ENCODE assay signal across 16 cellular contexts in the genomic region with DNA sequence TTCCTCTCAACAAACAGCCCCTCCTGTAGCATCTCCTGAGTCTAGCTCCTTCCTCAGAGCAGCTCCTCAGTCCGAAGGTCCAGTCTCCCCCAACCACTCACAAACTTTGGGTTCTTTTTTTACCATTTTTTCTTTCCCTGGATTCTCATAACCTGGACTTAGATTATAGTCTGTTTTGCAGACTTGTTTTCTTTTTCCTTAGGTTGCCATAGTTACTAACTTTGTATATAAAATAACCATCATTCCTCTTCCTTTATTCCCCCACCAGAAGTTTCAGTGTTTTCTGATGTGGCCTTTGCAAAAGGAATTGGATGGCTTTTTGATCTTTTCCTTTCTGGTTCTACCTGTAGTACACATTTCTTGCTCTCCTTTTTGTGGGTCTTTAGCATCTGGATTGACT. TPM values are rescaled to one million over a fixed set of nuclear protein-coding genes. Genes with fewer than 3 reads are reported as not detected.
DNase-seq lines count a peak whose midpoint lies in the region; ATAC-seq and TF ChIP-seq lines count a peak whose summit lies in the region.
"Had no signal": no experiment of that assay in that cellular context is flagged by ENCODE, and none has a peak within 500 bp of the region (broad histone marks: within the 10 kb centered on the region; RNA-seq: fewer than 3 reads in every experiment).

No MANE protein-coding gene starts in this region.

- H3K27me3 Mint-ChIP-seq in T-helper 2 cell treated with Interferon-gamma antibody and Interleukin-4, amounts not matched to agents 5 μg/mL and 100 μg/mL, for 36 hours (ENCODE audit: low read depth): no peaks in the 10 kb centered on the region
- H3K27me3 Mint-ChIP-seq in immature natural killer cell (ENCODE audit: low read depth in 3 of 3): peaks cover 0 to 2% (median 0%) of the 10 kb centered on the region in 3 donors
- peaks cover 1% of the 10 kb centered on the region for H3K27me3 Mint-ChIP-seq in GM23338 (ENCODE audit: insufficient read depth, low read depth, poor library complexity)

- peaks cover 63% of the 10 kb centered on the region for H4K20me1 ChIP-seq in GM23338 (replicated peaks; ENCODE audit: insufficient read depth)

- H3K9me3 ChIP-seq in SJSA1 (replicated peaks): no peaks in the 10 kb centered on the region
- no peaks in the 10 kb centered on the region for H3K9me3 ChIP-seq in sigmoid colon

- H2AFZ ChIP-seq in GM23338: no peak overlapping the region

- H3K27me3 ChIP-seq in SJSA1 (replicated peaks) (no peaks in the 10 kb centered on the region), sigmoid colon (no peaks in the 10 kb centered on the region), GM23338 (ENCODE audit: insufficient read depth) (no peaks in the 10 kb centered on the region)

- peaks cover 28% of the 10 kb centered on the region for H3K4me1 Mint-ChIP-seq in T-helper 2 cell treated with Interferon-gamma antibody and Interleukin-4, amounts not matched to agents 5 μg/mL and 100 μg/mL, for 36 hours (ENCODE audit: low read depth)
- H3K4me1 Mint-ChIP-seq in immature natural killer cell: peaks cover 74 to 83% of the 10 kb centered on the region in 2 donors
- H3K4me1 Mint-ChIP-seq in GM23338: peaks cover 6% of the 10 kb centered on the region

- H3K4me1 ChIP-seq in SJSA1 (replicated peaks) (peaks cover 2% of the 10 kb centered on the region), sigmoid colon (peaks cover 0 to 78% (median 72%) of the 10 kb centered on the region in 4 donors), GM23338 (ENCODE audit: insufficient read depth) (no peaks in the 10 kb centered on the region)

- WGBS in sigmoid colon, 2 donors: 53 to 69% methylated on average over 1 of the region's 1 CpG

- DNase-seq in T-helper 2 cell treated with Interferon-gamma antibody and Interleukin-4, amounts not matched to agents 5 μg/mL and 100 μg/mL, for 36 hours (ENCODE audit: low spot score): no peak
- DNase-seq in T-helper 2 cell: no peak
- DNase-seq in SJSA1 (ENCODE audit: low read depth in 1 of 2, low spot score in 2 of 2): no peak
- no peak for DNase-seq in immature natural killer cell
- DNase-seq in sigmoid colon: no peak
- DNase-seq in GM23338 (ENCODE audit: low spot score): no peak
- DNase-seq in NCI-H1417 treated with DMSO at 0.1 percent for 48 hours (lab: John Stamatoyannopoulos, UW): no peak
- DNase-seq: activated CD4-positive, alpha-beta T cell treated with anti-CD3 and anti-CD28 coated beads, Interleukin-2, amount 50 U/mL, for 48 hours; activated T-cell treated with anti-CD3 and anti-CD28 coated beads, Interleukin-2, amount 50 U/mL, for 1 hour; glutamatergic neuron; NCI-H187 treated with DMSO at 0.1 percent for 48 hours; NCI-H446 treated with DMSO at 0.1 percent for 48 hours; nucleus accumbens had no signal

- H3K79me2 ChIP-seq in GM23338 (replicated peaks; ENCODE audit: insufficient read depth): peaks cover 93% of the 10 kb centered on the region

- peak overlapping the region; percentile 58 for H3K27ac Mint-ChIP-seq in T-helper 2 cell treated with Interferon-gamma antibody and Interleukin-4, amounts not matched to agents 5 μg/mL and 100 μg/mL, for 36 hours
- H3K27ac Mint-ChIP-seq in immature natural killer cell: peak overlapping the region in 4 of 6 donors; percentile 20 to 56 (median 48)
- H3K27ac Mint-ChIP-seq in GM23338: no peak overlapping the region

- no peak overlapping the region for H3K4me2 ChIP-seq in GM23338

- no peak overlapping the region for H3K4me3 Mint-ChIP-seq in T-helper 2 cell treated with Interferon-gamma antibody and Interleukin-4, amounts not matched to agents 5 μg/mL and 100 μg/mL, for 36 hours
- H3K4me3 Mint-ChIP-seq in immature natural killer cell (peak overlapping the region in 1 of 5 donors; percentile 2), GM23338 (no peak overlapping the region)
- H3K4me3 Mint-ChIP-seq: mesothelial cell of epicardium had no signal

- TF ChIP-seq EP300 in sigmoid colon (IDR thresholded peaks at IDR 0.05): no peak

- no peaks in the 10 kb centered on the region for H3F3A ChIP-seq in GM23338 (replicated peaks; ENCODE audit: low read depth)

- H3K36me3 ChIP-seq in SJSA1 (peaks cover 74% of the 10 kb centered on the region), sigmoid colon (peaks cover 5 to 25% (median 14%) of the 10 kb centered on the region in 4 donors), GM23338 (ENCODE audit: insufficient read depth) (0 out of 2 replicates have a peak, but pooled peaks cover 9% of the 10 kb centered on the region)

- H3K9me2 ChIP-seq in GM23338 (ENCODE audit: insufficient read depth): no peaks in the 10 kb centered on the region

- H3K4me3 ChIP-seq in SJSA1 (no peak overlapping the region), sigmoid colon (no peak overlapping the region), GM23338 (no peak overlapping the region)

- no peak for TF ChIP-seq POLR2A in sigmoid colon (IDR thresholded peaks at IDR 0.05)

- TF ChIP-seq CTCF in sigmoid colon (IDR thresholded peaks at IDR 0.05) (no peak), GM23338 (conservative IDR thresholded peaks at IDR 0.05; ENCODE audit: low read depth in 2 of 2) (no peak)

- H3K36me3 Mint-ChIP-seq in T-helper 2 cell treated with Interferon-gamma antibody and Interleukin-4, amounts not matched to agents 5 μg/mL and 100 μg/mL, for 36 hours (ENCODE audit: low read depth): peaks cover 41% of the 10 kb centered on the region
- H3K36me3 Mint-ChIP-seq in immature natural killer cell (peaks cover 9 to 15% (median 14%) of the 10 kb centered on the region in 3 donors), GM23338 (ENCODE audit: low read depth) (peaks cover 33% of the 10 kb centered on the region)

- no peak for ATAC-seq in GM23338
- ATAC-seq in HG03439 (IDR thresholded peaks at IDR 0.05; ENCODE audit: unreplicated experiment): no peak

- no peaks in the 10 kb centered on the region for H3K9me3 Mint-ChIP-seq in T-helper 2 cell treated with Interferon-gamma antibody and Interleukin-4, amounts not matched to agents 5 μg/mL and 100 μg/mL, for 36 hours
- H3K9me3 Mint-ChIP-seq in immature natural killer cell (no peaks in the 10 kb centered on the region), GM23338 (no peaks in the 10 kb centered on the region)
- H3K9me3 Mint-ChIP-seq: mesothelial cell of epicardium had no signal

- intact Hi-C loops in sigmoid colon (cut with DNase I): no loop called here

- H3K27ac ChIP-seq in SJSA1 (0 out of 2 replicates have a peak overlapping the region, but pooled peaks have one; percentile 17), sigmoid colon (peak overlapping the region; percentile 32 to 75 (median 54)), GM23338 (ENCODE audit: low read depth) (no peak overlapping the region)
- H3K27ac ChIP-seq: 22Rv1 had no signal

TF ChIP-seq in GM23338, 12 proteins besides CTCF, POLR2A, EP300 and RAD21 (continues in another document):
- TF ChIP-seq CREB1 (CRISPR knock-in tag; IDR thresholded peaks at IDR 0.05; ENCODE audit: low read depth) (no peak), POLR2AphosphoS5 (IDR thresholded peaks at IDR 0.05; ENCODE audit: low read depth) (no peak)

RNA-seq across cellular contexts. Expression of gene STK35, which starts 12.9 kb away (rescaled TPM):
- total RNA-seq in SJSA1 (2014; rRNA removed; shearing (Covaris generic)): 15.0 and 22.1 TPM in 2 replicates
- polyA plus RNA-seq in immature natural killer cell (1 to 10 TPM; 3.2 to 7.6 (median 4.5) TPM), sigmoid colon (10 to 100 TPM in 1 of 3 donors, 1 to 10 TPM in 2; 4.8 to 14.4 (median 9.9) TPM), GM23338 (2016; fragmentation: Nextera tagmentation; extraction: Ambion mirVana) (14.2 and 15.9 TPM in 2 replicates)
- 10 to 100 TPM; 12.5 to 16.8 (median 13.7) TPM for total RNA-seq in sigmoid colon
- 51.4 and 59.7 TPM in 2 replicates for total RNA-seq in GM23338 (2014; rRNA removed; shearing (Covaris generic))
